In the genomic region with DNA sequence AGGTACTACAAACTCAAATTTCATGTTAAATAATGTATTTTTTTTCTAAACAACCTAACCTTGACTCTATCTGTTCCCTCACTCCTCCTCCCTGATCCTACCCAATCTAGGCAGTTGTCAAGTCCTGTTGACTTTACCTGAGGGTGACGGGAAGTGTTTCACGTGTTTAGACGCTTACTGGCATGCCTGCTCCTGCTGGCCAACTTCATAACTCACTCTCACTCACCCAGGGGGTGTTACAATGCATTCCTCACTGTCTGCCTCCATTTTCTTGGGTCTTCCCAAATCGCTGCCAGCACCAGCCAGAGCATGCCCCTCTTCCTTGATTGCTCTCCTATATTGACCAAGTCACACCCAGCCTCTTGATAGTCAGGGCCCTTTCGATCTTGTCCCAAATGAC, we compare ENCODE assay signal across 17 cellular contexts. TPM values are rescaled to one million over a fixed set of nuclear protein-coding genes. Genes with fewer than 3 reads are reported as not detected.
DNase-seq lines count a peak whose midpoint lies in the region; ATAC-seq, FAIRE-seq and TF ChIP-seq lines count a peak whose summit lies in the region.
"Had no signal": no experiment of that assay in that cellular context is flagged by ENCODE, and none has a peak within 500 bp of the region (broad histone marks: within the 10 kb centered on the region; RNA-seq: fewer than 3 reads in every experiment).

No MANE protein-coding gene starts in this region.

- ATAC-seq in left cardiac atrium (no peak), HepG2 (peak; percentile 40), HG03457 (IDR thresholded peaks at IDR 0.05; ENCODE audit: unreplicated experiment) (no peak)
- no peak for ATAC-seq in effector memory CD8-positive, alpha-beta T cell (replicated peaks)

- H3K4me3 ChIP-seq in right atrium auricular region (no peak overlapping the region), HepG2 (replicated peaks in 1 of 3; ENCODE audit: insufficient read depth in 1 of 3, low read depth in 2 of 3, low read length in 3 of 3) (peak overlapping the region in 1 of 3 experiments; percentile 8; a peak in 1 of 6 replicates), SJCRH30 (no peak overlapping the region), transverse colon (no peak overlapping the region)
- H3K4me3 ChIP-seq: sigmoid colon had no signal

- no peak for DNase-seq in right atrium auricular region (ENCODE audit: low spot score)
- no peak for DNase-seq in left cardiac atrium
- DNase-seq in effector memory CD8-positive, alpha-beta T cell = no peak
- DNase-seq in HepG2 (ENCODE audit: low spot score) = peak; percentile 61
- no peak for DNase-seq in type B pancreatic cell (ENCODE audit: extremely low spot score, unreplicated experiment)
- DNase-seq in SJCRH30 = no peak
- DNase-seq in transverse colon = no peak
- DNase-seq: activated CD4-positive, CD25-positive, alpha-beta regulatory T cell; amniotic stem cell; CD4-positive, alpha-beta memory T cell; islet precursor cell; midbrain; NCI-H1436; NCI-H226; nucleus accumbens; sigmoid colon had no signal

- H3K27me3 ChIP-seq in right atrium auricular region = no peaks in the 10 kb centered on the region
- no peaks in the 10 kb centered on the region for H3K27me3 ChIP-seq in HepG2 (ENCODE audit: control insufficient read depth in 1 of 2, insufficient read depth in 2 of 2, low read length in 2 of 2)
- no peaks in the 10 kb centered on the region for H3K27me3 ChIP-seq in SJCRH30
- no peaks in the 10 kb centered on the region for H3K27me3 ChIP-seq in transverse colon
- H3K27me3 ChIP-seq: sigmoid colon had no signal

- TF ChIP-seq POLR2A in HepG2 (IDR thresholded peaks at IDR 0.05; ENCODE audit: insufficient read depth in 1 of 2, low read depth in 2 of 2, low read length in 2 of 2) (no peak), transverse colon (IDR thresholded peaks at IDR 0.05) (no peak)

- H3K9ac ChIP-seq in HepG2 (ENCODE audit: insufficient read depth, low read depth, low read length) = peak overlapping the region; percentile 32

- no peak for FAIRE-seq in HepG2 (lab: Jason Lieb, UNC)

- H3K4me1 Mint-ChIP-seq in effector memory CD8-positive, alpha-beta T cell (ENCODE audit: low read depth in 2 of 2) = peaks cover 10 to 16% of the 10 kb centered on the region in 2 donors
- peaks cover 64% of the 10 kb centered on the region for H3K4me1 Mint-ChIP-seq in type B pancreatic cell (ENCODE audit: unreplicated experiment)

- no peak overlapping the region for H2AFZ ChIP-seq in HepG2 (ENCODE audit: low read length)

- POLR2A ChIA-PET in HepG2 (lab: Yijun Ruan, JAX) = interaction anchor here (1.1 to 4.7 kb wide), 7 partner anchors 16 to 598 kb away, joined by 3 to 33 read pairs (median 4); a partner anchor contains a TSS

- WGBS in HepG2 (ENCODE audit: low lambda C conversion rate) = 23% methylated on average over 5 of the region's 5 CpGs
- WGBS in transverse colon (ENCODE audit: low coverage in 1 of 2), 2 donors = 72 to 81% methylated on average over 5 of the region's 5 CpGs

- TF ChIP-seq EP300 in HepG2 (IDR thresholded peaks at IDR 0.05; ENCODE audit: low read depth in 2 of 2, low read length in 2 of 2) (peak in 1 of 2 experiments; percentile 65; a peak in 1 of 4 replicates), HepG2 (CRISPR knock-in tag; IDR thresholded peaks at IDR 0.05; ENCODE audit: borderline replicate concordance) (peak; percentile 83), transverse colon (IDR thresholded peaks at IDR 0.05; ENCODE audit: low read depth) (no peak)

- H3K4me2 ChIP-seq in HepG2 (ENCODE audit: low read depth, low read length) = peak overlapping the region; percentile 58

- no peak overlapping the region for H3K4me3 Mint-ChIP-seq in effector memory CD8-positive, alpha-beta T cell
- peak overlapping the region; percentile 29 for H3K4me3 Mint-ChIP-seq in type B pancreatic cell
- H3K4me3 Mint-ChIP-seq: CD4-positive, alpha-beta memory T cell had no signal

- H3K9me3 Mint-ChIP-seq in effector memory CD8-positive, alpha-beta T cell = no peaks in the 10 kb centered on the region
- no peaks in the 10 kb centered on the region for H3K9me3 Mint-ChIP-seq in type B pancreatic cell
- H3K9me3 Mint-ChIP-seq: CD4-positive, alpha-beta memory T cell had no signal

- intact Hi-C loops in left cardiac atrium (cut with DNase I) (loop anchor here in 1 of 2 donors (10.0 kb wide), 1 partner anchor 352 kb away; no protein-coding TSS in a partner anchor), HepG2 (cut with micrococcal nuclease; ENCODE audit: unreplicated experiment) (loop anchor here (2.0 to 10.0 kb wide), 4 partner anchors 28 to 394 kb away; a partner anchor contains a TSS), transverse colon (cut with DNase I; ENCODE audit: low total_unique reads) (no loop called here)

- no peaks in the 10 kb centered on the region for H4K20me1 ChIP-seq in HepG2 (ENCODE audit: insufficient read depth, low read length)

- no peaks in the 10 kb centered on the region for H3K27me3 Mint-ChIP-seq in effector memory CD8-positive, alpha-beta T cell
- no peaks in the 10 kb centered on the region for H3K27me3 Mint-ChIP-seq in type B pancreatic cell
- H3K27me3 Mint-ChIP-seq: CD4-positive, alpha-beta memory T cell had no signal

- H3K4me1 ChIP-seq in right atrium auricular region (peaks cover 0 to 2% of the 10 kb centered on the region in 2 donors), HepG2 (ENCODE audit: insufficient read depth, low read length) (peaks cover 78% of the 10 kb centered on the region), SJCRH30 (peaks cover 20% of the 10 kb centered on the region), transverse colon (peaks cover 0 to 28% (median 4%) of the 10 kb centered on the region in 4 donors)

- H3K79me2 ChIP-seq in HepG2 (ENCODE audit: insufficient read depth, low read length) = peaks cover 6% of the 10 kb centered on the region

- no TSS peak for BruUV-seq in HepG2 (replicated peaks; lab: Mats Ljungman, UMichigan)

- in situ Hi-C loops in HepG2 (cut with HindIII; ENCODE audit: extremely low pct_ligation_motif_present, low pct_unique_long_range_greater_than_20kb) = no loop called here
- in situ Hi-C loops in transverse colon (cut with MboI; ENCODE audit: low pct_ligation_motif_present in 1 of 4, low pct_unique_long_range_greater_than_20kb in 1 of 4, low sequenced_read_pairs in 3 of 4) = no loop called here

- H3K36me3 ChIP-seq in right atrium auricular region = peaks cover 47% of the 10 kb centered on the region
- peaks cover 7 to 43% of the 10 kb centered on the region in 2 experiments for H3K36me3 ChIP-seq in HepG2 (replicated peaks in 1 of 2; ENCODE audit: control insufficient read depth in 1 of 2, insufficient read depth in 2 of 2, low read length in 2 of 2)
- peaks cover 37% of the 10 kb centered on the region for H3K36me3 ChIP-seq in SJCRH30
- H3K36me3 ChIP-seq in transverse colon = peaks cover 0 to 49% (median 10%) of the 10 kb centered on the region in 4 donors

- H3K27ac ChIP-seq in right atrium auricular region = peak overlapping the region; percentile 7 to 16
- peak overlapping the region; percentile 71 for H3K27ac ChIP-seq in HepG2 (ENCODE audit: extremely low read length, insufficient read depth, low read length)
- no peak overlapping the region for H3K27ac ChIP-seq in SJCRH30
- H3K27ac ChIP-seq in transverse colon = no peak overlapping the region

- peak overlapping the region; percentile 6 to 42 for H3K27ac Mint-ChIP-seq in effector memory CD8-positive, alpha-beta T cell
- peak overlapping the region; percentile 68 for H3K27ac Mint-ChIP-seq in type B pancreatic cell

- no peak for TF ChIP-seq CTCF in right atrium auricular region (IDR thresholded peaks at IDR 0.05)
- no peak for TF ChIP-seq CTCF in HepG2 (CRISPR knock-in tag; IDR thresholded peaks at IDR 0.05)
- no peak for TF ChIP-seq CTCF in type B pancreatic cell (conservative IDR thresholded peaks at IDR 0.05)
- no peak for TF ChIP-seq CTCF in transverse colon (IDR thresholded peaks at IDR 0.05)

- no peaks in the 10 kb centered on the region for H3K9me3 ChIP-seq in right atrium auricular region
- no peaks in the 10 kb centered on the region for H3K9me3 ChIP-seq in HepG2 (ENCODE audit: low read length)
- no peaks in the 10 kb centered on the region for H3K9me3 ChIP-seq in SJCRH30 (replicated peaks)
- H3K9me3 ChIP-seq in transverse colon = no peaks in the 10 kb centered on the region
- H3K9me3 ChIP-seq: sigmoid colon had no signal

- peaks cover 71% of the 10 kb centered on the region for H3K36me3 Mint-ChIP-seq in effector memory CD8-positive, alpha-beta T cell (ENCODE audit: insufficient read depth)
- peaks cover 50% of the 10 kb centered on the region for H3K36me3 Mint-ChIP-seq in type B pancreatic cell

- TF ChIP-seq RAD21 in HepG2 (CRISPR knock-in tag; IDR thresholded peaks at IDR 0.05) = no peak

- CTCF ChIA-PET in HepG2 (lab: Yijun Ruan, JAX; ENCODE audit: low intra/inter-chr PET ratio, low total read pairs) = no interaction called here

TF ChIP-seq in HepG2, 621 proteins besides CTCF, POLR2A, EP300 and RAD21 (continues in another document):
- no peak for TF ChIP-seq SP2 (CRISPR knock-in tag; IDR thresholded peaks at IDR 0.05)

RNA-seq across cellular contexts. Expression of a gene that starts 28.3 kb away (rescaled TPM):
- total RNA-seq in right atrium auricular region = 10 to 100 TPM; 29.9 to 44.9 TPM
- total RNA-seq in left cardiac atrium = 10 to 100 TPM; 25.7 to 27.4 TPM
- total RNA-seq in HepG2 (2016; rRNA removed; fragmentation: Illumina TruSeq; extraction: Trizol) = 31.0 and 41.1 TPM in 2 replicates
- total RNA-seq in HepG2 (2016; cell fraction: cytosol; rRNA removed; fragmentation: Illumina TruSeq; extraction: Trizol; ENCODE audit: low read depth) = 9.9 and 16.6 TPM in 2 replicates
- total RNA-seq in HepG2 (2016; cell fraction: insoluble cytoplasmic fraction; rRNA removed; fragmentation: Illumina TruSeq; extraction: Trizol) = 31.6 and 44.5 TPM in 2 replicates
- 21.3 and 21.4 TPM in 2 replicates for total RNA-seq in HepG2 (2016; cell fraction: membrane; rRNA removed; fragmentation: Illumina TruSeq; extraction: Trizol)
- 13.8 and 14.1 TPM in 2 replicates for total RNA-seq in HepG2 (2016; cell fraction: nucleus; rRNA removed; fragmentation: Illumina TruSeq; extraction: Trizol)
- 22.7 and 27.7 TPM in 2 replicates for polyA plus RNA-seq in HepG2 (2011; rRNA removed)
- polyA plus RNA-seq in HepG2 (2011; cell fraction: cytosol; rRNA removed) = 27.6 and 28.2 TPM in 2 replicates
- polyA plus RNA-seq in HepG2 (2011; cell fraction: nucleus; rRNA removed) = 10.8 and 14.7 TPM in 2 replicates
- polyA plus RNA-seq in HepG2 (2012) = 20.8 and 22.7 TPM in 2 replicates
- 5.1 and 5.2 TPM in 2 replicates for polyA plus RNA-seq in HepG2 (2016; cell fraction: cytosol; fragmentation: Illumina TruSeq; extraction: Trizol; ENCODE audit: low read depth)
- 28.2 and 29.7 TPM in 2 replicates for polyA plus RNA-seq in HepG2 (2016; cell fraction: insoluble cytoplasmic fraction; fragmentation: Illumina TruSeq; extraction: Trizol; ENCODE audit: low read depth)
- polyA plus RNA-seq in HepG2 (2016; cell fraction: membrane; fragmentation: Illumina TruSeq; extraction: Trizol; ENCODE audit: low read depth) = 10.6 and 11.6 TPM in 2 replicates
- polyA plus RNA-seq in HepG2 (2016; cell fraction: nucleus; fragmentation: Illumina TruSeq; extraction: Trizol; ENCODE audit: insufficient read depth, low read depth) = 16.1 and 23.0 TPM in 2 replicates
- 20.8 and 22.0 TPM in 2 replicates for polyA minus RNA-seq in HepG2 (2011; rRNA and poly(A)+ RNA removed; ENCODE audit: low replicate concordance)
- 20.6 and 22.6 TPM in 2 replicates for polyA minus RNA-seq in HepG2 (2011; cell fraction: cytosol; rRNA and poly(A)+ RNA removed)
- 18.3 and 21.8 TPM in 2 replicates for polyA minus RNA-seq in HepG2 (2011; cell fraction: nucleus; rRNA and poly(A)+ RNA removed)
- 28.6 and 29.0 TPM in 2 replicates for total RNA-seq in type B pancreatic cell (ENCODE audit: low replicate concordance)
- 47.3 and 57.1 TPM in 2 replicates for total RNA-seq in SJCRH30 (2014; rRNA removed; shearing (Covaris generic))
- 10 to 100 TPM; 20.6 to 48.6 (median 44.1) TPM for total RNA-seq in transverse colon

Comparison
In these comparisons a context has a peak if more than half of its experiments do, and no peak if none do; other contexts are left out.
1. H3K27ac ChIP-seq: peak in right atrium auricular region (2 of 2) and HepG2 (single experiment); none in SJCRH30 (single experiment) and transverse colon (0 of 4).